In genomic region chr13:26184791-26185250, GRCh38 we compare ENCODE assay signal across 8 cellular contexts. TPM values are rescaled to one million over a fixed set of nuclear protein-coding genes. Genes with fewer than 3 reads are reported as not detected.
DNase-seq lines count a peak whose midpoint lies in the region; ATAC-seq and TF ChIP-seq lines count a peak whose summit lies in the region.

No MANE protein-coding gene starts in this region.

- no TSS peak for BruUV-seq in PC-3 (replicated peaks; lab: Mats Ljungman, UMichigan)

- H3K4me2 ChIP-seq in PC-3 (ENCODE audit: low read length): no peak overlapping the region

- H3K36me3 ChIP-seq in PC-3 (ENCODE audit: low read depth, low read length) (no peaks in the 10 kb centered on the region), neutrophil (no peaks in the 10 kb centered on the region), thoracic aorta (no peaks in the 10 kb centered on the region)

- TF ChIP-seq EP300 in Ishikawa (IDR thresholded peaks at IDR 0.05; ENCODE audit: borderline replicate concordance): no peak

- POLR2A ChIA-PET in AG04450 (lab: Yijun Ruan, JAX) (interaction anchor here (0.7 to 1.6 kb wide), 5 partner anchors 37 to 514 kb away, joined by 3 to 4 read pairs (median 4); partner anchors contain the start of gene RNF6), PC-3 (lab: Charles Lee; ENCODE audit: unreplicated experiment) (interaction anchor here (0.6 kb wide), 1 partner anchor 514 kb away, joined by 3 read pairs; no protein-coding TSS in a partner anchor)

- H3F3A ChIP-seq in PC-3 (ENCODE audit: low read length, unreplicated experiment): no peaks in the 10 kb centered on the region

- no peaks in the 10 kb centered on the region for H3K27me3 Mint-ChIP-seq in activated T-cell treated with anti-CD3 and anti-CD28 coated beads, Interleukin-2, amount 50 U/mL, for 24 hours

- no peaks in the 10 kb centered on the region for H3K36me3 Mint-ChIP-seq in activated T-cell treated with anti-CD3 and anti-CD28 coated beads, Interleukin-2, amount 50 U/mL, for 24 hours (ENCODE audit: low read depth)

- no peaks in the 10 kb centered on the region; the same call in 1 of the 2 replicates for H3K9me3 ChIP-seq in AG04450 (ENCODE audit: control insufficient read depth, insufficient read depth, low read length)
- no peaks in the 10 kb centered on the region for H3K9me3 ChIP-seq in PC-3 (ENCODE audit: low read length)
- H3K9me3 ChIP-seq in neutrophil: no peaks in the 10 kb centered on the region
- H3K9me3 ChIP-seq in thoracic aorta: no peaks in the 10 kb centered on the region

- H3K27ac ChIP-seq in AG04450 (ENCODE audit: low read depth, low read length) (no peak overlapping the region), PC-3 (ENCODE audit: low read length) (no peak overlapping the region), neutrophil (no peak overlapping the region), thoracic aorta (no peak overlapping the region)

- peak; percentile 79 for TF ChIP-seq RAD21 in Ishikawa (IDR thresholded peaks at IDR 0.05; ENCODE audit: low read depth)

- H3K27me3 ChIP-seq in AG04450 (ENCODE audit: control insufficient read depth, insufficient read depth, low read length) (no peaks in the 10 kb centered on the region), PC-3 (ENCODE audit: low read length) (0 out of 2 replicates have a peak, but pooled peaks cover 3% of the 10 kb centered on the region), neutrophil (no peaks in the 10 kb centered on the region), thoracic aorta (replicated peaks; ENCODE audit: insufficient read depth) (no peaks in the 10 kb centered on the region)

- peaks cover 29% of the 10 kb centered on the region for H3K4me1 Mint-ChIP-seq in activated T-cell treated with anti-CD3 and anti-CD28 coated beads, Interleukin-2, amount 50 U/mL, for 24 hours (ENCODE audit: low read depth)

- peak overlapping the region; percentile 75 for H3K27ac Mint-ChIP-seq in activated T-cell treated with anti-CD3 and anti-CD28 coated beads, Interleukin-2, amount 50 U/mL, for 24 hours

- peak; percentile 34 for DNase-seq in AG04450 (ENCODE audit: low read depth, low spot score)
- peak; percentile 78 for DNase-seq in PC-3
- peak; percentile 69 for DNase-seq in activated T-cell treated with anti-CD3 and anti-CD28 coated beads, Interleukin-2, amount 50 U/mL, for 24 hours
- DNase-seq in fibroblast of mammary gland (ENCODE audit: low read depth): peak; percentile 73
- DNase-seq in thoracic aorta (ENCODE audit: low spot score): no peak

- H3K9me3 Mint-ChIP-seq in activated T-cell treated with anti-CD3 and anti-CD28 coated beads, Interleukin-2, amount 50 U/mL, for 24 hours: no peaks in the 10 kb centered on the region

- H3K4me3 ChIP-seq in AG04450 (ENCODE audit: low read depth, low read length) (no peak overlapping the region), PC-3 (ENCODE audit: low read length) (no peak overlapping the region), fibroblast of mammary gland (ENCODE audit: control insufficient read depth, low read depth, low read length) (no peak overlapping the region), neutrophil (ENCODE audit: low read depth in 1 of 2, low read length in 1 of 2) (no peak overlapping the region), thoracic aorta (no peak overlapping the region)

- ATAC-seq in GM18858 (IDR thresholded peaks at IDR 0.05; ENCODE audit: unreplicated experiment) (peak; percentile 29), PC-3 (peak; percentile 65), thoracic aorta (ENCODE audit: insufficient number of reproducible peaks, low FRiP score, low read depth) (no peak)

- H2AFZ ChIP-seq in PC-3 (ENCODE audit: low read length): no peak overlapping the region

- H3K9me2 ChIP-seq in PC-3 (replicated peaks; ENCODE audit: low read length): no peaks in the 10 kb centered on the region

- intact Hi-C loops in PC-3 (cut with micrococcal nuclease): loop anchor here (1.0 to 10.0 kb wide), 3 partner anchors 200 to 513 kb away; no protein-coding TSS in a partner anchor

- no peaks in the 10 kb centered on the region for H3K79me2 ChIP-seq in PC-3 (ENCODE audit: low read length)

- no peak overlapping the region for H3K9ac ChIP-seq in PC-3 (ENCODE audit: low read length)

- CTCF ChIA-PET in AG04450 (lab: Charles Lee): interaction anchor here (0.6 to 6.9 kb wide), 66 partner anchors 9 to 746 kb away, joined by 3 to 237 read pairs (median 4); partner anchors contain the start of gene RNF6
- CTCF ChIA-PET in PC-3 (lab: Charles Lee): interaction anchor here (0.6 to 2.7 kb wide), 4 partner anchors 311 to 514 kb away, joined by 4 to 34 read pairs (median 19); no protein-coding TSS in a partner anchor

- H3K4me1 ChIP-seq in PC-3 (ENCODE audit: insufficient read depth, low read length) (0 out of 2 replicates have a peak, but pooled peaks cover 4% of the 10 kb centered on the region), neutrophil (ENCODE audit: control insufficient read depth in 1 of 2, insufficient read depth in 1 of 2, low read depth in 1 of 2, low read length in 1 of 2) (peaks cover 8 to 13% of the 10 kb centered on the region in 2 experiments), thoracic aorta (ENCODE audit: control insufficient read depth in 1 of 2, low read depth in 2 of 2) (peaks cover 8 to 11% of the 10 kb centered on the region in 2 donors)

- H3K4me3 Mint-ChIP-seq in activated T-cell treated with anti-CD3 and anti-CD28 coated beads, Interleukin-2, amount 50 U/mL, for 24 hours: peak overlapping the region; percentile 33

- TF ChIP-seq CTCF in AG04450 (IDR thresholded peaks at IDR 0.05; ENCODE audit: low read depth, low read length) (peak; percentile 97), PC-3 (conservative IDR thresholded peaks at IDR 0.05; ENCODE audit: low read depth, low read length) (peak; percentile 90), fibroblast of mammary gland (conservative IDR thresholded peaks at IDR 0.05; ENCODE audit: control insufficient read depth, insufficient read depth, low read depth, low read length) (peak; percentile 95), neutrophil (IDR thresholded peaks at IDR 0.05) (peak; percentile 54), thoracic aorta (IDR thresholded peaks at IDR 0.05) (peak; percentile 85)

- H4K20me1 ChIP-seq in PC-3 (ENCODE audit: low read length): no peaks in the 10 kb centered on the region

TF ChIP-seq in Ishikawa, 13 proteins besides CTCF, POLR2A, EP300 and RAD21:
- no peak for TF ChIP-seq ZBTB7A (IDR thresholded peaks at IDR 0.05; ENCODE audit: low read depth)
- no peak for TF ChIP-seq YY1 (IDR thresholded peaks at IDR 0.05; ENCODE audit: low read depth)
- no peak for TF ChIP-seq USF1 (IDR thresholded peaks at IDR 0.05)
- TF ChIP-seq CREB1 (IDR thresholded peaks at IDR 0.05; ENCODE audit: low read depth): no peak
- no peak for TF ChIP-seq EGR1 (IDR thresholded peaks at IDR 0.05)
- no peak for TF ChIP-seq TAF1 (IDR thresholded peaks at IDR 0.05; ENCODE audit: low read depth)
- no peak for TF ChIP-seq NFIC (IDR thresholded peaks at IDR 0.05)
- no peak for TF ChIP-seq FOXM1 (IDR thresholded peaks at IDR 0.05; ENCODE audit: borderline replicate concordance, low read depth)
- TF ChIP-seq TCF12 (IDR thresholded peaks at IDR 0.05; ENCODE audit: low read depth): no peak
- no peak for TF ChIP-seq CEBPB (IDR thresholded peaks at IDR 0.05)
- TF ChIP-seq TEAD4 (IDR thresholded peaks at IDR 0.05): no peak
- TF ChIP-seq MAX (IDR thresholded peaks at IDR 0.05): no peak
- no peak for TF ChIP-seq REST (IDR thresholded peaks at IDR 0.05; ENCODE audit: low read depth)

RNA-seq across cellular contexts. Expression of gene RNF6, which starts 37.3 kb away (rescaled TPM):
- polyA plus RNA-seq in AG04450 (2011; rRNA removed): 30.5 and 42.5 TPM in 2 replicates
- polyA minus RNA-seq in AG04450 (2011; rRNA and poly(A)+ RNA removed): 30.8 and 42.2 TPM in 2 replicates
- total RNA-seq in PC-3 (2014; rRNA removed) (23.8 and 34.0 TPM in 2 replicates), thoracic aorta (10 to 100 TPM; 22.6 to 23.6 TPM)
